ENCODE assay signal across 13 cellular contexts in the genomic region with DNA sequence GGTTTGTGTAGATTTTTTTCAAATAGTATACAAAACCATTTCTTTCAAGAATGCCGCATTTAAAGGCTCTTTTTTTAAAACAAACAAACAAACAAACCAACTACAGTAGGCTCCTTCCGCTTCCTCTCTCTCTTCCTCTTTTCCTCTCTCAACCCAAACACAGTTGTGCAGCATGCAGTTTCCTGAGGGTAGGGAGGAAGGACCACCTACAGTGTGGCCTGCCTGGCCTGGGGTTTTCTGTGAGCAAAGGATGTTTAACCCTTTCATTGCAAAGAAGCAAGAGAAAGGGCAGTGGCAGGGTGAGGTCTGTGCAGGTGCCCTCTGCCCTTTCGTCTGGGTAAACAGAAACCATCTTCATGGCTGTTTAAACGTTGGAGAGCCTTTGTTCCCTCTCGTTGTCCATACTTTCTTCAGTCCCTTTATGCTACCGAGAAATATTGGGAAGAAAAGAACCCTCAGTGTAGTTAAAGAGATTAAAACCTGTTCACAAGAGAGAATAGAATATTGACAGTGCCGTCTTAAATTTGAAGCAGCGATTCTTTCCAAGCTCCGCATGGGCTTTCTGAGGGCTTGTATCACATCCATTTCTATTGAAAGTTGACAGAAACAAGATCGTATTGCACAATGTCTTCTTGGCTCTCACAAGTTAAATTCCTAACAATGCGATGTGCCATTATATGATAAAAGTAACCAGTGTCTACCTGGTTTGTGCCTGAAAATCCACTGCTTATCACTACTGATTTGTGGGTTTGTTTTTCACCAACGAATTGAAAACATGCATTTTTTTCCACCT.
A peak's percentile ranks its signal among the peaks of the same experiment; 100 is the strongest.
DNase-seq lines count a peak whose midpoint lies in the region; ATAC-seq, FAIRE-seq and TF ChIP-seq lines count a peak whose summit lies in the region.
"Had no signal": no experiment of that assay in that cellular context is flagged by ENCODE, and none has a peak within 500 bp of the region (broad histone marks: within the 10 kb centered on the region; RNA-seq: fewer than 3 reads in every experiment).

No MANE protein-coding gene starts in this region.

- ATAC-seq in A549 (no peak), GM19452 (IDR thresholded peaks at IDR 0.05; ENCODE audit: unreplicated experiment) (peak; percentile 55), HG03342 (IDR thresholded peaks at IDR 0.05; ENCODE audit: unreplicated experiment) (peak; percentile 71), K562 (no peak)
- no peak for ATAC-seq in stimulated activated effector memory CD8-positive, alpha-beta T cell treated with anti-CD3 and anti-CD28 coated beads, Interleukin-12 subunit alpha, Interleukin-12 subunit beta, amount 100 ng/mL, for 72 hours

- TF ChIP-seq EP300 in A549 (IDR thresholded peaks at IDR 0.05): no peak
- no peak for TF ChIP-seq EP300 in K562 (IDR thresholded peaks at IDR 0.05; ENCODE audit: low read length)

- DNase-seq in A549 (ENCODE audit: low read depth in 1 of 2, low spot score in 1 of 2) (no peak), K562 (ENCODE audit: extremely low read depth in 1 of 4, low spot score in 3 of 4) (no peak), NCI-H2107 treated with DMSO at 0.1 percent for 48 hours (lab: John Stamatoyannopoulos, UW; ENCODE audit: unreplicated experiment) (no peak), coronary artery (ENCODE audit: low spot score) (no peak), GM03348 (ENCODE audit: low spot score) (no peak)
- no peak for DNase-seq in stimulated activated effector memory CD8-positive, alpha-beta T cell treated with anti-CD3 and anti-CD28 coated beads, Interleukin-12 subunit alpha, Interleukin-12 subunit beta, amount 100 ng/mL, for 72 hours (ENCODE audit: low spot score in 2 of 2)
- DNase-seq: left ventricle myocardium inferior; NCI-H146; stimulated activated CD4-positive, alpha-beta T cell treated with anti-CD3 and anti-CD28 coated beads, Interleukin-4, amount 100 ng/mL, for 1 hour had no signal

- no peaks in the 10 kb centered on the region for H3K9me3 Mint-ChIP-seq in stimulated activated effector memory CD8-positive, alpha-beta T cell treated with anti-CD3 and anti-CD28 coated beads, Interleukin-12 subunit alpha, Interleukin-12 subunit beta, amount 100 ng/mL, for 72 hours

- 75% methylated on average over 12 of the region's 12 CpGs for WGBS in A549 (ENCODE audit: missing lambda C conversion rate)
- WGBS in K562 (ENCODE audit: insufficient coverage, low coverage, missing lambda C conversion rate): 79% methylated on average over 12 of the region's 12 CpGs

- no peaks in the 10 kb centered on the region for H3K9me1 ChIP-seq in K562 (ENCODE audit: control insufficient read depth, insufficient read depth, low read length)

- no peaks in the 10 kb centered on the region; the same call in 2 of the 3 replicates for H3K36me3 ChIP-seq in K562 (ENCODE audit: control insufficient read depth, insufficient read depth, low read length)
- H3K36me3 ChIP-seq: cardiac muscle cell, left ventricle myocardium inferior had no signal

- no peak overlapping the region for H3K4me2 ChIP-seq in A549
- H3K4me2 ChIP-seq in K562 (ENCODE audit: insufficient read depth, low read length): no peak overlapping the region

- POLR2A ChIA-PET in A549 (lab: Yijun Ruan, JAX) (no interaction called here), K562 (lab: Yijun Ruan, JAX) (no interaction called here)

- TF ChIP-seq POLR2A in A549 (IDR thresholded peaks at IDR 0.05; ENCODE audit: low read length) (no peak), K562 (conservative IDR thresholded peaks at IDR 0.05) (no peak)

- TF ChIP-seq CTCF in A549 (IDR thresholded peaks at IDR 0.05) (no peak), K562 (IDR thresholded peaks at IDR 0.05 in 2 of 3, conservative IDR thresholded peaks at IDR 0.05 in 1 of 3; ENCODE audit: insufficient read depth in 2 of 3, low read depth in 1 of 3, low read length in 3 of 3) (no peak), coronary artery (IDR thresholded peaks at IDR 0.05) (no peak)

- H3K4me1 Mint-ChIP-seq in stimulated activated effector memory CD8-positive, alpha-beta T cell treated with anti-CD3 and anti-CD28 coated beads, Interleukin-12 subunit alpha, Interleukin-12 subunit beta, amount 100 ng/mL, for 72 hours: peaks cover 7% of the 10 kb centered on the region

- peaks cover 6% of the 10 kb centered on the region for H3K36me3 Mint-ChIP-seq in stimulated activated effector memory CD8-positive, alpha-beta T cell treated with anti-CD3 and anti-CD28 coated beads, Interleukin-12 subunit alpha, Interleukin-12 subunit beta, amount 100 ng/mL, for 72 hours

- TF ChIP-seq RAD21 in A549 (conservative IDR thresholded peaks at IDR 0.05 in 1 of 2, IDR thresholded peaks at IDR 0.05 in 1 of 2) (no peak), K562 (CRISPR knock-in tag; conservative IDR thresholded peaks at IDR 0.05 in 1 of 2, IDR thresholded peaks at IDR 0.05 in 1 of 2) (no peak)

- FAIRE-seq in A549 (lab: Jason Lieb, UNC) (no peak), K562 (lab: Jason Lieb, UNC) (no peak)
- FAIRE-seq: TTC549 had no signal

- no peaks in the 10 kb centered on the region for H4K20me1 ChIP-seq in K562 (replicated peaks; ENCODE audit: control insufficient read depth, insufficient read depth, low read length)

- in situ Hi-C loops in K562 (cut with MboI): no loop called here

- CTCF ChIA-PET in A549 (lab: Yijun Ruan, JAX): interaction anchor here (0.7 kb wide), 1 partner anchor 79 kb away, joined by 3 read pairs; no protein-coding TSS in a partner anchor
- CTCF ChIA-PET in K562 (lab: Yijun Ruan, JAX; ENCODE audit: low intra/inter-chr PET ratio): no interaction called here

- H3K27ac ChIP-seq in A549: no peak overlapping the region
- no peak overlapping the region for H3K27ac ChIP-seq in K562 (ENCODE audit: extremely low read depth, low read depth, low read length)
- H3K27ac ChIP-seq in coronary artery: no peak overlapping the region
- H3K27ac ChIP-seq: cardiac muscle cell, left ventricle myocardium inferior had no signal

- H3K4me1 ChIP-seq in A549 (peaks cover 8% of the 10 kb centered on the region), K562 (replicated peaks in 1 of 2; ENCODE audit: control insufficient read depth in 2 of 2, insufficient read depth in 2 of 2, low read length in 2 of 2) (peaks cover 4 to 6% of the 10 kb centered on the region in 2 experiments; a peak in 4 of 5 replicates)

- BruUV-seq in K562 (replicated peaks; lab: Mats Ljungman, UMichigan): no TSS peak

- intact Hi-C loops in K562 (cut with micrococcal nuclease): no loop called here

- no peak overlapping the region for H3K4me3 Mint-ChIP-seq in stimulated activated effector memory CD8-positive, alpha-beta T cell treated with anti-CD3 and anti-CD28 coated beads, Interleukin-12 subunit alpha, Interleukin-12 subunit beta, amount 100 ng/mL, for 72 hours

- H3K9me3 ChIP-seq in A549: no peaks in the 10 kb centered on the region
- H3K9me3 ChIP-seq in K562 (replicated peaks; ENCODE audit: control insufficient read depth, insufficient read depth, low read depth, low read length): no peaks in the 10 kb centered on the region
- H3K9me3 ChIP-seq: left ventricle myocardium inferior had no signal

- no peak overlapping the region for H3K4me3 ChIP-seq in A549
- H3K4me3 ChIP-seq in K562: no peak overlapping the region
- no peak overlapping the region for H3K4me3 ChIP-seq in coronary artery
- H3K4me3 ChIP-seq: cardiac muscle cell, left ventricle myocardium inferior had no signal

- no peaks in the 10 kb centered on the region for H3K27me3 ChIP-seq in K562 (ENCODE audit: control insufficient read depth in 2 of 2, insufficient read depth in 2 of 2, low read length in 2 of 2)
- H3K27me3 ChIP-seq: cardiac muscle cell had no signal

- no peaks in the 10 kb centered on the region for H3K79me2 ChIP-seq in K562 (ENCODE audit: control insufficient read depth, insufficient read depth, low read length)

- H3K9ac ChIP-seq in K562 (ENCODE audit: insufficient read depth in 1 of 2, low read depth in 2 of 2, low read length in 2 of 2): no peak overlapping the region

- H2AFZ ChIP-seq in K562 (ENCODE audit: low read depth, low read length): no peak overlapping the region

- no peak overlapping the region for H3K27ac Mint-ChIP-seq in stimulated activated effector memory CD8-positive, alpha-beta T cell treated with anti-CD3 and anti-CD28 coated beads, Interleukin-12 subunit alpha, Interleukin-12 subunit beta, amount 100 ng/mL, for 72 hours

TF ChIP-seq in A549, 52 proteins besides CTCF, POLR2A, EP300 and RAD21:
- peak; percentile 65 to 82; a peak in 3 of 4 replicates for TF ChIP-seq CEBPB (IDR thresholded peaks at IDR 0.05)
- TF ChIP-seq ZC3H11A (IDR thresholded peaks at IDR 0.05): no peak

TF ChIP-seq in K562, 482 proteins besides CTCF, POLR2A, EP300 and RAD21 (continues in another document):
- TF ChIP-seq, protein P1, sequence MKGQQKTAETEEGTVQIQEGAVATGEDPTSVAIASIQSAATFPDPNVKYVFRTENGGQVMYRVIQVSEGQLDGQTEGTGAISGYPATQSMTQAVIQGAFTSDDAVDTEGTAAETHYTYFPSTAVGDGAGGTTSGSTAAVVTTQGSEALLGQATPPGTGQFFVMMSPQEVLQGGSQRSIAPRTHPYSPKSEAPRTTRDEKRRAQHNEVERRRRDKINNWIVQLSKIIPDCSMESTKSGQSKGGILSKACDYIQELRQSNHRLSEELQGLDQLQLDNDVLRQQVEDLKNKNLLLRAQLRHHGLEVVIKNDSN (CRISPR knock-in tag; IDR thresholded peaks at IDR 0.05): no peak
- TF ChIP-seq KLF13 (tag; IDR thresholded peaks at IDR 0.05; ENCODE audit: borderline replicate concordance, low read depth): no peak
- no peak for TF ChIP-seq TCF15 (CRISPR knock-in tag; IDR thresholded peaks at IDR 0.05)
- TF ChIP-seq MEF2D (tag; conservative IDR thresholded peaks at IDR 0.05; ENCODE audit: low read depth): no peak
- TF ChIP-seq SP2 (IDR thresholded peaks at IDR 0.05; ENCODE audit: extremely low read depth, low read depth, low read length, poor library complexity, severe bottlenecking): no peak
- TF ChIP-seq TCF7L2 (IDR thresholded peaks at IDR 0.05; ENCODE audit: low read depth, low read length): no peak
- TF ChIP-seq HLTF (IDR thresholded peaks at IDR 0.05): no peak
- TF ChIP-seq KDM5B (IDR thresholded peaks at IDR 0.05; ENCODE audit: insufficient replicate concordance, low read depth, low read length): no peak
- no peak for TF ChIP-seq HCFC1 (IDR thresholded peaks at IDR 0.05; ENCODE audit: low read depth, low read length)
- no peak for TF ChIP-seq ETV6 (IDR thresholded peaks at IDR 0.05; ENCODE audit: borderline replicate concordance in 1 of 2, low read depth in 2 of 2, low read length in 1 of 2)
- no peak for TF ChIP-seq ETV6 (CRISPR knock-in tag; IDR thresholded peaks at IDR 0.05; ENCODE audit: borderline replicate concordance)
- TF ChIP-seq MXI1 (IDR thresholded peaks at IDR 0.05; ENCODE audit: low read depth, low read length): no peak

Comparison
In these comparisons a context has a peak if more than half of its experiments do, and no peak if none do; other contexts are left out.
1. ATAC-seq: peak in GM19452 (single experiment) and HG03342 (single experiment); none in A549 (0 of 2), K562 (single experiment) and stimulated activated effector memory CD8-positive, alpha-beta T cell treated with anti-CD3 and anti-CD28 coated beads, Interleukin-12 subunit alpha, Interleukin-12 subunit beta, amount 100 ng/mL, for 72 hours (single experiment).
2. Of the 35 proteins assayed by ChIP-seq in both K562 and A549: peak only in K562: none; only in A549: none; in both: CEBPB; in neither: 34.